8 cellular contexts compared by ENCODE assay signal in genomic region chr17:4420692-4421131, GRCh38. TPM values are rescaled to one million over a fixed set of nuclear protein-coding genes. Genes with fewer than 3 reads are reported as not detected.
DNase-seq lines count a peak whose midpoint lies in the region; ATAC-seq and TF ChIP-seq lines count a peak whose summit lies in the region.

No MANE protein-coding gene starts in this region.

- H3K79me2 ChIP-seq in parathyroid adenoma, result no peaks in the 10 kb centered on the region

- H3K36me3 ChIP-seq in parathyroid adenoma (ENCODE audit: control insufficient read depth, insufficient read depth, low read length), result no peaks in the 10 kb centered on the region

- peaks cover 11% of the 10 kb centered on the region for H3K27me3 Mint-ChIP-seq in activated naive CD4-positive, alpha-beta T cell treated with anti-CD3 and anti-CD28 coated beads, Interleukin-2, amount 10 ng/mL, durations not matched to agents 7 days and 5 days

- no peak overlapping the region for H3K27ac ChIP-seq in parathyroid adenoma

- H3K9me3 Mint-ChIP-seq in activated naive CD4-positive, alpha-beta T cell treated with anti-CD3 and anti-CD28 coated beads, Interleukin-2, amount 10 ng/mL, durations not matched to agents 7 days and 5 days, result no peaks in the 10 kb centered on the region

- H3K4me1 ChIP-seq in parathyroid adenoma, result no peaks in the 10 kb centered on the region

- DNase-seq in G401 (ENCODE audit: low spot score), result peak; percentile 81
- peak; percentile 71 for DNase-seq in M059J (ENCODE audit: low read depth)
- peak; percentile 73 for DNase-seq in SIG-M5 treated with dmso at 0.1 percent for 504 hours (lab: John Stamatoyannopoulos, UW; ENCODE audit: unreplicated experiment)
- peak; percentile 75 for DNase-seq in activated naive CD4-positive, alpha-beta T cell treated with anti-CD3 and anti-CD28 coated beads, Interleukin-2, amount 10 ng/mL, durations not matched to agents 7 days and 5 days
- peak; percentile 62 for DNase-seq in glomerular endothelial cell (ENCODE audit: extremely low read depth, low read depth, low spot score)

- H3K4me3 ChIP-seq in parathyroid adenoma (ENCODE audit: low read depth, low read length), result no peak overlapping the region

- H3K4me2 ChIP-seq in parathyroid adenoma (ENCODE audit: low read length), result no peak overlapping the region

- CTCF ChIA-PET in activated naive CD4-positive, alpha-beta T cell treated with anti-CD3 and anti-CD28 coated beads, Interleukin-2, amount 10 ng/mL, durations not matched to agents 7 days and 5 days (lab: Charles Lee), result interaction anchor here (0.6 to 4.8 kb wide), 31 partner anchors 8 to 569 kb away, joined by 3 to 32 read pairs (median 3); partner anchors contain the start of genes SPNS2 and SPNS3

- H3K27ac Mint-ChIP-seq in activated naive CD4-positive, alpha-beta T cell treated with anti-CD3 and anti-CD28 coated beads, Interleukin-2, amount 10 ng/mL, durations not matched to agents 7 days and 5 days, result no peak overlapping the region

- H2AFZ ChIP-seq in parathyroid adenoma, result peak overlapping the region; percentile 63

- no peak overlapping the region for H3K9ac ChIP-seq in parathyroid adenoma

- H3K9me3 ChIP-seq in parathyroid adenoma (ENCODE audit: control insufficient read depth, low read length), result no peaks in the 10 kb centered on the region

- no peak for ATAC-seq in HG02852 (IDR thresholded peaks at IDR 0.05; ENCODE audit: unreplicated experiment)
- ATAC-seq in HG03442 (IDR thresholded peaks at IDR 0.05; ENCODE audit: unreplicated experiment), result no peak

- H3K4me1 Mint-ChIP-seq in activated naive CD4-positive, alpha-beta T cell treated with anti-CD3 and anti-CD28 coated beads, Interleukin-2, amount 10 ng/mL, durations not matched to agents 7 days and 5 days, result peaks cover 5% of the 10 kb centered on the region

- in situ Hi-C loops in G401 (cut with HindIII; ENCODE audit: low sequenced_read_pairs), result no loop called here

- TF ChIP-seq CTCF in parathyroid adenoma (IDR thresholded peaks at IDR 0.05), result peak; percentile 58

- H3K36me3 Mint-ChIP-seq in activated naive CD4-positive, alpha-beta T cell treated with anti-CD3 and anti-CD28 coated beads, Interleukin-2, amount 10 ng/mL, durations not matched to agents 7 days and 5 days, result no peaks in the 10 kb centered on the region

- H3K27me3 ChIP-seq in parathyroid adenoma (ENCODE audit: control insufficient read depth, insufficient read depth, low read length), result no peaks in the 10 kb centered on the region

- no peak overlapping the region for H3K4me3 Mint-ChIP-seq in activated naive CD4-positive, alpha-beta T cell treated with anti-CD3 and anti-CD28 coated beads, Interleukin-2, amount 10 ng/mL, durations not matched to agents 7 days and 5 days

RNA-seq across cellular contexts. Expression of gene SPNS3, which starts 13.0 kb away (rescaled TPM):
- total RNA-seq in G401 (2014; rRNA removed; shearing (Covaris generic)), result 0.12 and 1.2 TPM in 2 replicates
- total RNA-seq in M059J (2014; rRNA removed; shearing (Covaris generic)), result 0.05 TPM in 1 of 2 replicates, not detected in the other
- 0.23 and 0.24 TPM in 2 replicates for total RNA-seq in glomerular endothelial cell

RNA-seq across cellular contexts. Expression of gene UBE2G1, which starts 54.2 kb away (rescaled TPM):
- 43.3 and 70.9 TPM in 2 replicates for total RNA-seq in G401 (2014; rRNA removed; shearing (Covaris generic))
- 50.2 and 63.0 TPM in 2 replicates for total RNA-seq in M059J (2014; rRNA removed; shearing (Covaris generic))
- total RNA-seq in glomerular endothelial cell, result 60.0 and 79.8 TPM in 2 replicates
